Comparison of ENCODE assay signal across 21 cellular contexts in the genomic region with DNA sequence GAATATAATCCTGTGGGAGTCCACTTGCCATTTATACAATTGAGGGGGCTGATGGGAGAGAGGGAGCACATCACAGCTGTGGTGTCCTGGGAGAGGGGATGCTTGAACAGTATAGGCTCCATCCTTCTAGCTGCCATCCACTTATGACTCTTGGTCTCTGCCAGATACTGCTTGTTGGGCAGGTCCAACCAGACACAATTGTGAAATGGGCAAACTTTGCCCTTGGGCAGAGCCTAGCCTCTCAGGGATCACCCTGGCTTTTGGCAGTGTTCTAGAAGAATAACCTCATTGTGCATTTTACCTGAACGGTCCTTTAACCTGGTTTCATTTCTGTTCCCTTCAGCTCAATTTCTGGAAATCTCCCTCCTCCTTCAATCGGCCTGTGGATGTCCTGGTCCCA. TPM values are rescaled to one million over a fixed set of nuclear protein-coding genes. Genes with fewer than 3 reads are reported as not detected.
"Had no signal": no experiment of that assay in that cellular context is flagged by ENCODE, and none has a peak within 500 bp of the region (broad histone marks: within the 10 kb centered on the region; RNA-seq: fewer than 3 reads in every experiment).

No MANE protein-coding gene starts in this region.

- H3K4me3 Mint-ChIP-seq: activated B cell treated with CpG ODN at 0.5 μM for 24 hours; activated naive CD8-positive, alpha-beta T cell treated with anti-CD3 and anti-CD28 coated beads, Interleukin-2, amount 10 ng/mL, durations not matched to agents 7 days and 5 days; memory B cell had no signal

- H3K9ac ChIP-seq: parathyroid adenoma had no signal

- H3K4me1 Mint-ChIP-seq: memory B cell had no signal

- H3K27ac Mint-ChIP-seq: activated B cell treated with CpG ODN at 0.5 μM for 24 hours; activated naive CD8-positive, alpha-beta T cell treated with anti-CD3 and anti-CD28 coated beads, Interleukin-2, amount 10 ng/mL, durations not matched to agents 7 days and 5 days; memory B cell had no signal

- H3K9me3 ChIP-seq: esophagus muscularis mucosa, left lung, tibial nerve had no signal

- H3K27ac ChIP-seq: dorsolateral prefrontal cortex, esophagus muscularis mucosa, left lung, parathyroid adenoma, SJSA1, tibial nerve had no signal

- H3K27me3 ChIP-seq: dorsolateral prefrontal cortex, esophagus muscularis mucosa, left lung, SJSA1, tibial nerve had no signal

- H3K4me3 ChIP-seq: dorsolateral prefrontal cortex, esophagus muscularis mucosa, left lung, SJSA1, tibial nerve had no signal

- H3K36me3 ChIP-seq: esophagus muscularis mucosa, left lung, tibial nerve had no signal

- H3K4me1 ChIP-seq: esophagus muscularis mucosa, left lung, parathyroid adenoma, tibial nerve had no signal

- H3K9me3 Mint-ChIP-seq: activated B cell treated with CpG ODN at 0.5 μM for 24 hours, memory B cell had no signal

- ATAC-seq: left lung had no signal

- DNase-seq: activated B cell treated with CpG ODN at 0.5 μM for 24 hours; activated CD4-positive, alpha-beta T cell treated with anti-CD3 and anti-CD28 coated beads for 48 hours; activated CD8-positive, alpha-beta memory T cell treated with anti-CD3 and anti-CD28 coated beads, Interleukin-2, amount 50 U/mL, for 48 hours; activated gamma-delta T cell treated with Interleukin-2 at 50 U/mL for 16 hours; activated naive CD8-positive, alpha-beta T cell treated with anti-CD3 and anti-CD28 coated beads, Interleukin-2, amount 10 ng/mL, durations not matched to agents 7 days and 5 days; anterior cingulate cortex; dorsolateral prefrontal cortex; islet precursor cell; left lung; stimulated activated CD4-positive, alpha-beta T cell treated with anti-CD3 and anti-CD28 coated beads, Interleukin-15, amount 100 ng/mL, for 24 hours; stimulated activated CD4-positive, alpha-beta T cell treated with anti-CD3 and anti-CD28 coated beads, Interleukin-4, amount 100 ng/mL, for 1 hour; stimulated activated naive CD4-positive, alpha-beta T cell; T-helper 2 cell had no signal

- H3K36me3 Mint-ChIP-seq: activated naive CD8-positive, alpha-beta T cell treated with anti-CD3 and anti-CD28 coated beads, Interleukin-2, amount 10 ng/mL, durations not matched to agents 7 days and 5 days; memory B cell had no signal

- FAIRE-seq: TTC549 had no signal

RNA-seq across cellular contexts. Expression of gene CPA4, which starts 6.0 kb away (rescaled TPM):
- total RNA-seq: activated B cell treated with CpG ODN at 0.5 μM for 24 hours; activated naive CD8-positive, alpha-beta T cell treated with anti-CD3 and anti-CD28 coated beads, Interleukin-2, amount 10 ng/mL, durations not matched to agents 7 days and 5 days; esophagus muscularis mucosa had no signal

RNA-seq across cellular contexts. Expression of gene CPA2, which starts 32.3 kb away (rescaled TPM):
- total RNA-seq: activated B cell treated with CpG ODN at 0.5 μM for 24 hours; activated naive CD8-positive, alpha-beta T cell treated with anti-CD3 and anti-CD28 coated beads, Interleukin-2, amount 10 ng/mL, durations not matched to agents 7 days and 5 days; esophagus muscularis mucosa; left lung; renal cortical epithelial cell; SJSA1; subcutaneous adipose tissue had no signal

RNA-seq across cellular contexts. Expression of gene CPA5, which starts 45.7 kb away (rescaled TPM):
- total RNA-seq: activated B cell treated with CpG ODN at 0.5 μM for 24 hours, esophagus muscularis mucosa, left lung, renal cortical epithelial cell, subcutaneous adipose tissue, tibial nerve had no signal
